8 cellular contexts compared by ENCODE assay signal in genomic region chr20:62937353-62938104, GRCh38. TPM values are rescaled to one million over a fixed set of nuclear protein-coding genes. Genes with fewer than 3 reads are reported as not detected.
DNase-seq lines count a peak whose midpoint lies in the region; ATAC-seq and TF ChIP-seq lines count a peak whose summit lies in the region.

No MANE protein-coding gene starts in this region.

- peaks cover 39% of the 10 kb centered on the region for H3K4me1 Mint-ChIP-seq in activated naive CD4-positive, alpha-beta T cell treated with anti-CD3 and anti-CD28 coated beads, Interleukin-2, amount 50 U/mL, for 24 hours

- H3K27ac Mint-ChIP-seq in activated naive CD4-positive, alpha-beta T cell treated with anti-CD3 and anti-CD28 coated beads, Interleukin-2, amount 50 U/mL, for 24 hours, result peak overlapping the region; percentile 97

- DNase-seq in GM10266 (ENCODE audit: extremely low spot score) (peak; percentile 98), NCI-H1092 (lab: John Stamatoyannopoulos, UW) (peak; percentile 90), SK-N-MC (ENCODE audit: low read depth, low spot score) (peak; percentile 66), glomerular visceral epithelial cell (ENCODE audit: extremely low spot score) (peak; percentile 99), omental fat pad (ENCODE audit: low spot score) (peak; percentile 82)

- no peaks in the 10 kb centered on the region for H3K27me3 Mint-ChIP-seq in activated naive CD4-positive, alpha-beta T cell treated with anti-CD3 and anti-CD28 coated beads, Interleukin-2, amount 50 U/mL, for 24 hours

- peaks cover 2% of the 10 kb centered on the region for H3K36me3 Mint-ChIP-seq in activated naive CD4-positive, alpha-beta T cell treated with anti-CD3 and anti-CD28 coated beads, Interleukin-2, amount 50 U/mL, for 24 hours

- peak overlapping the region; percentile 97 for H3K9ac ChIP-seq in SK-N-MC (ENCODE audit: insufficient read length)

- peaks cover 41% of the 10 kb centered on the region for H3K36me3 ChIP-seq in SK-N-MC (ENCODE audit: insufficient read depth, low read length)

- TF ChIP-seq CTCF in GM10266 (IDR thresholded peaks at IDR 0.05; ENCODE audit: control insufficient read depth, insufficient read depth, low read depth, missing control alignments) (no peak), omental fat pad (IDR thresholded peaks at IDR 0.05) (no peak)

- H3K9me3 ChIP-seq in SK-N-MC (ENCODE audit: low read depth, low read length), result no peaks in the 10 kb centered on the region

- H3K27ac ChIP-seq in SK-N-MC (peak overlapping the region; percentile 83), temporal lobe (ENCODE audit: low read depth, low read length) (peak overlapping the region; percentile 82)

- peak overlapping the region; percentile 85 for H3K4me3 ChIP-seq in SK-N-MC

- H3K4me3 Mint-ChIP-seq in activated naive CD4-positive, alpha-beta T cell treated with anti-CD3 and anti-CD28 coated beads, Interleukin-2, amount 50 U/mL, for 24 hours, result no peak overlapping the region

- H3K9me3 Mint-ChIP-seq in activated naive CD4-positive, alpha-beta T cell treated with anti-CD3 and anti-CD28 coated beads, Interleukin-2, amount 50 U/mL, for 24 hours, result no peaks in the 10 kb centered on the region

- ATAC-seq in HG02610 (IDR thresholded peaks at IDR 0.05; ENCODE audit: unreplicated experiment) (peak; percentile 81), omental fat pad (ENCODE audit: low FRiP score) (peak; percentile 91)

RNA-seq across cellular contexts. Expression of gene GID8, which starts 0.4 kb away (rescaled TPM):
- total RNA-seq in omental fat pad (10 to 100 TPM; 21.7 to 33.4 (median 25.5) TPM), temporal lobe (40.3 TPM)

RNA-seq across cellular contexts. Expression of gene DIDO1, which starts 11.2 kb away (rescaled TPM):
- total RNA-seq in omental fat pad (10 to 100 TPM; 40.6 to 64.4 (median 54.1) TPM), temporal lobe (32.2 TPM)

RNA-seq across cellular contexts. Expression of gene SLC17A9, which starts 15.0 kb away (rescaled TPM):
- 10 to 100 TPM in 1 of 4 donors, 1 to 10 TPM in 3; 1.6 to 10.7 (median 2.5) TPM for total RNA-seq in omental fat pad
- under 0.01 TPM for total RNA-seq in temporal lobe

Comparison
In these comparisons a context has a peak if more than half of its experiments do, and no peak if none do; other contexts are left out.
1. Peak in every context shown above with its lines: DNase-seq, ATAC-seq, H3K4me3 ChIP-seq and H3K27ac ChIP-seq.